ENCODE assay signal across 1 cellular context in genomic region chr1:8394456-8395321, GRCh38.
A peak's percentile ranks its signal among the peaks of the same experiment; 100 is the strongest.
TF ChIP-seq lines count a peak whose summit lies in the region.

No MANE protein-coding gene starts in this region.

TF ChIP-seq in IMR-90, 13 proteins besides CTCF, POLR2A, EP300 and RAD21:
- no peak for TF ChIP-seq CHD1 (IDR thresholded peaks at IDR 0.05; ENCODE audit: low read depth, low read length)
- no peak for TF ChIP-seq RFX5 (IDR thresholded peaks at IDR 0.05; ENCODE audit: low read depth, low read length)
- TF ChIP-seq NFE2L2 (IDR thresholded peaks at IDR 0.05; ENCODE audit: low read depth, low read length) = no peak
- peak; percentile 88 for TF ChIP-seq BHLHE40 (IDR thresholded peaks at IDR 0.05; ENCODE audit: low read depth, low read length)
- TF ChIP-seq RCOR1 (IDR thresholded peaks at IDR 0.05; ENCODE audit: insufficient replicate concordance, low read length) = no peak
- TF ChIP-seq USF2 (IDR thresholded peaks at IDR 0.05; ENCODE audit: low read depth, low read length) = no peak
- peak; percentile 26 for TF ChIP-seq FOS (IDR thresholded peaks at IDR 0.05; ENCODE audit: low read depth, low read length)
- TF ChIP-seq CEBPB (IDR thresholded peaks at IDR 0.05; ENCODE audit: low read depth, low read length) = 0 out of 2 replicates have a peak, but pooled peaks have one; percentile 18
